ENCODE assay signal across 15 cellular contexts in genomic region chr7:43038229-43038628, GRCh38.
DNase-seq lines count a peak whose midpoint lies in the region; ATAC-seq and TF ChIP-seq lines count a peak whose summit lies in the region.
"Had no signal": no experiment of that assay in that cellular context is flagged by ENCODE, and none has a peak within 500 bp of the region (broad histone marks: within the 10 kb centered on the region; RNA-seq: fewer than 3 reads in every experiment).

No MANE protein-coding gene starts in this region.

- H3K4me3 Mint-ChIP-seq in WTC11: no peak overlapping the region
- no peak overlapping the region for H3K4me3 Mint-ChIP-seq in activated CD4-positive, alpha-beta T cell treated with anti-CD3 and anti-CD28 coated beads for 36 hours
- H3K4me3 Mint-ChIP-seq: activated CD8-positive, alpha-beta memory T cell treated with anti-CD3 and anti-CD28 coated beads, Interleukin-2, amount 10 ng/mL, durations not matched to agents 7 days and 5 days; CD8-positive, alpha-beta T cell had no signal

- intact Hi-C loops in right cardiac atrium (cut with DNase I): no loop called here
- intact Hi-C loops in activated CD4-positive, alpha-beta T cell treated with anti-CD3 and anti-CD28 coated beads for 36 hours (cut with DNase I, micrococcal nuclease): no loop called here

- H3K27me3 ChIP-seq in WERI-Rb-1 (ENCODE audit: insufficient read depth, low read depth, severe bottlenecking) (no peaks in the 10 kb centered on the region), smooth muscle cell (ENCODE audit: low read depth) (no peaks in the 10 kb centered on the region), right cardiac atrium (ENCODE audit: control insufficient read depth, insufficient read depth) (no peaks in the 10 kb centered on the region)
- H3K27me3 ChIP-seq: right atrium auricular region had no signal

- no peak overlapping the region for H3K27ac Mint-ChIP-seq in WTC11
- no peak overlapping the region for H3K27ac Mint-ChIP-seq in activated CD4-positive, alpha-beta T cell treated with anti-CD3 and anti-CD28 coated beads for 36 hours
- H3K27ac Mint-ChIP-seq: activated CD8-positive, alpha-beta memory T cell treated with anti-CD3 and anti-CD28 coated beads, Interleukin-2, amount 10 ng/mL, durations not matched to agents 7 days and 5 days; CD8-positive, alpha-beta T cell had no signal

- no peaks in the 10 kb centered on the region for H3K79me2 ChIP-seq in smooth muscle cell (ENCODE audit: low read depth)

- DNase-seq in GM04504 (ENCODE audit: low read depth) (peak; percentile 72), WERI-Rb-1 (no peak), fibroblast of gingiva (ENCODE audit: low read depth) (peak; percentile 69), smooth muscle cell (lab: John Stamatoyannopoulos, UW; ENCODE audit: unreplicated experiment) (no peak), NCI-H510A treated with DMSO at 0.1 percent for 48 hours (lab: John Stamatoyannopoulos, UW) (no peak), right cardiac atrium (no peak), WTC11 (ENCODE audit: low spot score) (no peak)
- no peak for DNase-seq in activated CD4-positive, alpha-beta T cell treated with anti-CD3 and anti-CD28 coated beads for 36 hours
- DNase-seq: activated CD8-positive, alpha-beta memory T cell treated with anti-CD3 and anti-CD28 coated beads, Interleukin-2, amount 10 ng/mL, durations not matched to agents 7 days and 5 days; activated gamma-delta T cell treated with Interleukin-2 at 50 U/mL for 16 hours; CD8-positive, alpha-beta T cell; effector CD8-positive, alpha-beta T cell; NCI-H1048; RPMI8226 had no signal

- H3K4me1 Mint-ChIP-seq in WTC11: peaks cover 24% of the 10 kb centered on the region
- no peaks in the 10 kb centered on the region for H3K4me1 Mint-ChIP-seq in activated CD4-positive, alpha-beta T cell treated with anti-CD3 and anti-CD28 coated beads for 36 hours
- H3K4me1 Mint-ChIP-seq: activated CD8-positive, alpha-beta memory T cell treated with anti-CD3 and anti-CD28 coated beads, Interleukin-2, amount 10 ng/mL, durations not matched to agents 7 days and 5 days had no signal

- H2AFZ ChIP-seq in smooth muscle cell (ENCODE audit: low read depth): no peak overlapping the region

- 19% methylated on average over 2 of the region's 2 CpGs for WGBS in smooth muscle cell (ENCODE audit: low lambda C conversion rate)
- WGBS in right cardiac atrium: 51% methylated on average over 2 of the region's 2 CpGs

- H4K20me1 ChIP-seq in smooth muscle cell (ENCODE audit: low read depth): no peaks in the 10 kb centered on the region

- peak overlapping the region; percentile 53 for H3K9ac ChIP-seq in smooth muscle cell (ENCODE audit: low read depth)

- H3K9me3 Mint-ChIP-seq in WTC11: peaks cover 9% of the 10 kb centered on the region; the same call in 1 of the 2 replicates
- H3K9me3 Mint-ChIP-seq in activated CD4-positive, alpha-beta T cell treated with anti-CD3 and anti-CD28 coated beads for 36 hours (ENCODE audit: low read depth): no peaks in the 10 kb centered on the region
- H3K9me3 Mint-ChIP-seq: CD8-positive, alpha-beta T cell had no signal

- H3F3A ChIP-seq in smooth muscle cell (ENCODE audit: low read depth): no peaks in the 10 kb centered on the region

- ATAC-seq in right cardiac atrium (no peak), WTC11 (no peak)
- ATAC-seq in activated CD4-positive, alpha-beta T cell treated with anti-CD3 and anti-CD28 coated beads for 36 hours: no peak
- ATAC-seq: activated CD8-positive, alpha-beta memory T cell treated with anti-CD3 and anti-CD28 coated beads, Interleukin-2, amount 10 ng/mL, durations not matched to agents 7 days and 5 days; CD8-positive, alpha-beta T cell had no signal

- H3K4me3 ChIP-seq in WERI-Rb-1 (ENCODE audit: low read depth, low read length): no peak overlapping the region
- no peak overlapping the region for H3K4me3 ChIP-seq in smooth muscle cell
- H3K4me3 ChIP-seq in right cardiac atrium (ENCODE audit: low read length): no peak overlapping the region
- H3K4me3 ChIP-seq: right atrium auricular region had no signal

- H3K9me3 ChIP-seq in WERI-Rb-1 (ENCODE audit: severe bottlenecking) (peaks cover 12% of the 10 kb centered on the region), smooth muscle cell (replicated peaks; ENCODE audit: low read depth) (no peaks in the 10 kb centered on the region), right cardiac atrium (ENCODE audit: control insufficient read depth, low read length) (no peaks in the 10 kb centered on the region)
- H3K9me3 ChIP-seq: right atrium auricular region had no signal

- H3K36me3 ChIP-seq in WERI-Rb-1 (no peaks in the 10 kb centered on the region), smooth muscle cell (ENCODE audit: low read depth) (no peaks in the 10 kb centered on the region)
- H3K36me3 ChIP-seq: right atrium auricular region had no signal

- CTCF ChIA-PET in WTC11 (lab: Charles Lee): no interaction called here
- CTCF ChIA-PET in activated CD4-positive, alpha-beta T cell treated with anti-CD3 and anti-CD28 coated beads for 36 hours (lab: Charles Lee): no interaction called here

- POLR2A ChIA-PET in WTC11 (lab: Charles Lee): no interaction called here
- POLR2A ChIA-PET in activated CD4-positive, alpha-beta T cell treated with anti-CD3 and anti-CD28 coated beads for 36 hours (lab: Charles Lee): interaction anchor here (0.7 kb wide), 1 partner anchor 842 kb away, joined by 3 read pairs; no protein-coding TSS in a partner anchor

- H3K4me2 ChIP-seq in smooth muscle cell: peak overlapping the region; percentile 68

- H3K4me1 ChIP-seq in smooth muscle cell (ENCODE audit: low read depth) (peaks cover 5% of the 10 kb centered on the region), right cardiac atrium (ENCODE audit: control insufficient read depth, insufficient read depth, low read length) (no peaks in the 10 kb centered on the region)
- H3K4me1 ChIP-seq: right atrium auricular region had no signal

- no peak for TF ChIP-seq CTCF in WERI-Rb-1 (IDR thresholded peaks at IDR 0.05; ENCODE audit: low read depth, low read length)
- no peak for TF ChIP-seq CTCF in smooth muscle cell (IDR thresholded peaks at IDR 0.05; ENCODE audit: borderline replicate concordance, insufficient read depth, poor library complexity, severe bottlenecking)
- no peak for TF ChIP-seq CTCF in WTC11 (IDR thresholded peaks at IDR 0.05)

- H3K36me3 Mint-ChIP-seq in WTC11: no peaks in the 10 kb centered on the region
- H3K36me3 Mint-ChIP-seq in activated CD4-positive, alpha-beta T cell treated with anti-CD3 and anti-CD28 coated beads for 36 hours (ENCODE audit: low read depth): no peaks in the 10 kb centered on the region
- H3K36me3 Mint-ChIP-seq: activated CD8-positive, alpha-beta memory T cell treated with anti-CD3 and anti-CD28 coated beads, Interleukin-2, amount 10 ng/mL, durations not matched to agents 7 days and 5 days; CD8-positive, alpha-beta T cell had no signal

- H3K27ac ChIP-seq in WERI-Rb-1 (peak overlapping the region; percentile 47; the same call in 1 of the 2 replicates), smooth muscle cell (ENCODE audit: low read depth) (peak overlapping the region; percentile 85), right cardiac atrium (ENCODE audit: low read length) (no peak overlapping the region)
- H3K27ac ChIP-seq: right atrium auricular region had no signal

- peaks cover 7% of the 10 kb centered on the region; the same call in 1 of the 2 replicates for H3K27me3 Mint-ChIP-seq in WTC11 (ENCODE audit: low read depth)
- peaks cover 15% of the 10 kb centered on the region for H3K27me3 Mint-ChIP-seq in activated CD4-positive, alpha-beta T cell treated with anti-CD3 and anti-CD28 coated beads for 36 hours

TF ChIP-seq in WTC11, 78 proteins besides CTCF, POLR2A, EP300 and RAD21:
- TF ChIP-seq IRF1 (CRISPR knock-in tag; IDR thresholded peaks at IDR 0.05) (no peak), NFYB (CRISPR knock-in tag; conservative IDR thresholded peaks at IDR 0.05; ENCODE audit: low read depth) (no peak), ZNF121 (CRISPR knock-in tag; IDR thresholded peaks at IDR 0.05) (no peak), ZNF219 (CRISPR knock-in tag; IDR thresholded peaks at IDR 0.05; ENCODE audit: borderline replicate concordance) (no peak), GRHL2 (CRISPR knock-in tag; IDR thresholded peaks at IDR 0.05; ENCODE audit: insufficient replicate concordance, severe bottlenecking) (no peak), ZBTB21 (CRISPR knock-in tag; IDR thresholded peaks at IDR 0.05; ENCODE audit: borderline replicate concordance) (no peak)

Comparison
In these comparisons a context has a peak if more than half of its experiments do, and no peak if none do; other contexts are left out.
1. DNase-seq: peak in GM04504 (single experiment) and fibroblast of gingiva (single experiment); none in WERI-Rb-1 (single experiment), smooth muscle cell (single experiment), NCI-H510A treated with DMSO at 0.1 percent for 48 hours (single experiment), right cardiac atrium (0 of 3), WTC11 (single experiment) and activated CD4-positive, alpha-beta T cell treated with anti-CD3 and anti-CD28 coated beads for 36 hours (single experiment).